11 cellular contexts compared by ENCODE assay signal in genomic region chr1:9901148-9902059, GRCh38. TPM values are rescaled to one million over a fixed set of nuclear protein-coding genes. Genes with fewer than 3 reads are reported as not detected.
DNase-seq lines count a peak whose midpoint lies in the region; ATAC-seq and TF ChIP-seq lines count a peak whose summit lies in the region.
"Had no signal": no experiment of that assay in that cellular context is flagged by ENCODE, and none has a peak within 500 bp of the region (broad histone marks: within the 10 kb centered on the region; RNA-seq: fewer than 3 reads in every experiment).

No MANE protein-coding gene starts in this region.

- no peak overlapping the region for H3K4me3 ChIP-seq in naive thymus-derived CD4-positive, alpha-beta T cell (ENCODE audit: low read length)
- H3K4me3 ChIP-seq in upper lobe of left lung = peak overlapping the region in 2 of 4 donors; percentile 38 to 41
- H3K4me3 ChIP-seq: SK-N-MC had no signal

- WGBS in upper lobe of left lung, 2 donors = 47 to 51% methylated on average over 2 to 9 of the region's 9 CpGs

- DNase-seq in activated CD8-positive, alpha-beta T cell treated with anti-CD3 and anti-CD28 coated beads, Interleukin-2, amount 10 ng/mL, durations not matched to agents 7 days and 5 days = no peak
- DNase-seq in activated CD8-positive, alpha-beta T cell treated with anti-CD3 and anti-CD28 coated beads for 36 hours = no peak
- no peak for DNase-seq in naive thymus-derived CD4-positive, alpha-beta T cell
- DNase-seq in upper lobe of left lung (peak in 1 of 2 donors; percentile 94), GDM1 (lab: John Stamatoyannopoulos, UW) (no peak)
- DNase-seq: ACHN; activated CD4-positive, alpha-beta T cell treated with anti-CD3 and anti-CD28 coated beads, Interleukin-2, amount 10 ng/mL, durations not matched to agents 7 days and 5 days had no signal

- H3K36me3 ChIP-seq in naive thymus-derived CD4-positive, alpha-beta T cell (ENCODE audit: control insufficient read depth in 2 of 3, insufficient read depth in 3 of 3, low read length in 3 of 3) = no peaks in the 10 kb centered on the region
- no peaks in the 10 kb centered on the region for H3K36me3 ChIP-seq in upper lobe of left lung

- no peaks in the 10 kb centered on the region for H3K27me3 Mint-ChIP-seq in activated CD8-positive, alpha-beta T cell treated with anti-CD3 and anti-CD28 coated beads, Interleukin-2, amount 10 ng/mL, durations not matched to agents 7 days and 5 days (ENCODE audit: low read depth)
- H3K27me3 Mint-ChIP-seq in activated CD8-positive, alpha-beta T cell treated with anti-CD3 and anti-CD28 coated beads for 36 hours = no peaks in the 10 kb centered on the region
- no peaks in the 10 kb centered on the region for H3K27me3 Mint-ChIP-seq in naive thymus-derived CD4-positive, alpha-beta T cell
- H3K27me3 Mint-ChIP-seq: activated CD4-positive, alpha-beta T cell treated with anti-CD3 and anti-CD28 coated beads, Interleukin-2, amount 10 ng/mL, durations not matched to agents 7 days and 5 days had no signal

- POLR2A ChIA-PET in activated CD8-positive, alpha-beta T cell treated with anti-CD3 and anti-CD28 coated beads, Interleukin-2, amount 10 ng/mL, durations not matched to agents 7 days and 5 days (lab: Charles Lee) = no interaction called here
- POLR2A ChIA-PET in activated CD8-positive, alpha-beta T cell treated with anti-CD3 and anti-CD28 coated beads for 36 hours (lab: Charles Lee) = interaction anchor here (1.0 kb wide), 1 partner anchor 19 kb away, joined by 3 read pairs; no protein-coding TSS in a partner anchor
- POLR2A ChIA-PET in naive thymus-derived CD4-positive, alpha-beta T cell (lab: Charles Lee) = no interaction called here

- intact Hi-C loops in activated CD8-positive, alpha-beta T cell treated with anti-CD3 and anti-CD28 coated beads for 36 hours (cut with micrococcal nuclease) = no loop called here
- intact Hi-C loops in naive thymus-derived CD4-positive, alpha-beta T cell (cut with micrococcal nuclease) = no loop called here

- TF ChIP-seq POLR2A in upper lobe of left lung (IDR thresholded peaks at IDR 0.05) = peak in 1 of 4 donors; percentile 28

- no peak overlapping the region for H3K4me3 Mint-ChIP-seq in activated CD8-positive, alpha-beta T cell treated with anti-CD3 and anti-CD28 coated beads, Interleukin-2, amount 10 ng/mL, durations not matched to agents 7 days and 5 days
- no peak overlapping the region for H3K4me3 Mint-ChIP-seq in activated CD8-positive, alpha-beta T cell treated with anti-CD3 and anti-CD28 coated beads for 36 hours
- peak overlapping the region in 1 of 10 donors; percentile 63 for H3K4me3 Mint-ChIP-seq in naive thymus-derived CD4-positive, alpha-beta T cell
- H3K4me3 Mint-ChIP-seq: activated CD4-positive, alpha-beta T cell treated with anti-CD3 and anti-CD28 coated beads, Interleukin-2, amount 10 ng/mL, durations not matched to agents 7 days and 5 days had no signal

- no peak for ATAC-seq in activated CD8-positive, alpha-beta T cell treated with anti-CD3 and anti-CD28 coated beads, Interleukin-2, amount 10 ng/mL, durations not matched to agents 7 days and 5 days
- no peak for ATAC-seq in activated CD8-positive, alpha-beta T cell treated with anti-CD3 and anti-CD28 coated beads for 36 hours
- ATAC-seq in esophagus mucosa (peak; percentile 17), upper lobe of left lung (ENCODE audit: low FRiP score in 2 of 2) (peak; percentile 46 to 92), HG02938 (IDR thresholded peaks at IDR 0.05; ENCODE audit: unreplicated experiment) (no peak), GM21825 (IDR thresholded peaks at IDR 0.05; ENCODE audit: unreplicated experiment) (no peak)
- ATAC-seq in naive thymus-derived CD4-positive, alpha-beta T cell = no peak

- peak overlapping the region; percentile 16 for H3K27ac Mint-ChIP-seq in activated CD8-positive, alpha-beta T cell treated with anti-CD3 and anti-CD28 coated beads, Interleukin-2, amount 10 ng/mL, durations not matched to agents 7 days and 5 days
- no peak overlapping the region for H3K27ac Mint-ChIP-seq in activated CD8-positive, alpha-beta T cell treated with anti-CD3 and anti-CD28 coated beads for 36 hours
- peak overlapping the region in 6 of 9 donors; percentile 3 to 81 (median 50) for H3K27ac Mint-ChIP-seq in naive thymus-derived CD4-positive, alpha-beta T cell
- H3K27ac Mint-ChIP-seq: activated CD4-positive, alpha-beta T cell treated with anti-CD3 and anti-CD28 coated beads, Interleukin-2, amount 10 ng/mL, durations not matched to agents 7 days and 5 days had no signal

- no peaks in the 10 kb centered on the region for H3K9me3 Mint-ChIP-seq in activated CD8-positive, alpha-beta T cell treated with anti-CD3 and anti-CD28 coated beads, Interleukin-2, amount 10 ng/mL, durations not matched to agents 7 days and 5 days (ENCODE audit: insufficient read depth)
- no peaks in the 10 kb centered on the region for H3K9me3 Mint-ChIP-seq in activated CD8-positive, alpha-beta T cell treated with anti-CD3 and anti-CD28 coated beads for 36 hours
- H3K9me3 Mint-ChIP-seq in naive thymus-derived CD4-positive, alpha-beta T cell = no peaks in the 10 kb centered on the region
- H3K9me3 Mint-ChIP-seq: activated CD4-positive, alpha-beta T cell treated with anti-CD3 and anti-CD28 coated beads, Interleukin-2, amount 10 ng/mL, durations not matched to agents 7 days and 5 days had no signal

- H3K9me3 ChIP-seq in naive thymus-derived CD4-positive, alpha-beta T cell (ENCODE audit: control insufficient read depth in 2 of 3, low read length in 3 of 3) = no peaks in the 10 kb centered on the region
- no peaks in the 10 kb centered on the region for H3K9me3 ChIP-seq in upper lobe of left lung

- H3K4me1 ChIP-seq in naive thymus-derived CD4-positive, alpha-beta T cell (ENCODE audit: control insufficient read depth in 2 of 2, insufficient read depth in 2 of 2, low read length in 2 of 2) = no peaks in the 10 kb centered on the region
- H3K4me1 ChIP-seq in upper lobe of left lung = peaks cover 25 to 39% (median 32%) of the 10 kb centered on the region in 4 donors

- no peak for TF ChIP-seq CTCF in activated CD8-positive, alpha-beta T cell treated with anti-CD3 and anti-CD28 coated beads for 36 hours (IDR thresholded peaks at IDR 0.05)
- no peak for TF ChIP-seq CTCF in upper lobe of left lung (IDR thresholded peaks at IDR 0.05)

- TF ChIP-seq EP300 in upper lobe of left lung (IDR thresholded peaks at IDR 0.05) = peak in 2 of 4 donors; percentile 29 to 62

- H3K4me1 Mint-ChIP-seq in activated CD8-positive, alpha-beta T cell treated with anti-CD3 and anti-CD28 coated beads, Interleukin-2, amount 10 ng/mL, durations not matched to agents 7 days and 5 days (ENCODE audit: low read depth) = peaks cover 13% of the 10 kb centered on the region
- peaks cover 30% of the 10 kb centered on the region for H3K4me1 Mint-ChIP-seq in activated CD8-positive, alpha-beta T cell treated with anti-CD3 and anti-CD28 coated beads for 36 hours (ENCODE audit: low read depth)
- H3K4me1 Mint-ChIP-seq in naive thymus-derived CD4-positive, alpha-beta T cell = peaks cover 6 to 28% (median 19%) of the 10 kb centered on the region in 7 donors

- no peaks in the 10 kb centered on the region for H3K27me3 ChIP-seq in naive thymus-derived CD4-positive, alpha-beta T cell (ENCODE audit: control insufficient read depth in 2 of 2, insufficient read depth in 2 of 2, low read length in 2 of 2)
- no peaks in the 10 kb centered on the region for H3K27me3 ChIP-seq in upper lobe of left lung

- CTCF ChIA-PET in activated CD8-positive, alpha-beta T cell treated with anti-CD3 and anti-CD28 coated beads, Interleukin-2, amount 10 ng/mL, durations not matched to agents 7 days and 5 days (lab: Charles Lee) = no interaction called here
- CTCF ChIA-PET in activated CD8-positive, alpha-beta T cell treated with anti-CD3 and anti-CD28 coated beads for 36 hours (lab: Charles Lee) = interaction anchor here (1.4 to 1.8 kb wide), 3 partner anchors 27 to 41 kb away, joined by 3 to 4 read pairs (median 4); partner anchors contain the start of genes LZIC and NMNAT1
- CTCF ChIA-PET in naive thymus-derived CD4-positive, alpha-beta T cell (lab: Charles Lee) = interaction anchor here (0.9 to 1.2 kb wide), 2 partner anchors 32 to 1035 kb away, joined by 3 to 5 read pairs; no protein-coding TSS in a partner anchor

- H3K36me3 Mint-ChIP-seq in activated CD8-positive, alpha-beta T cell treated with anti-CD3 and anti-CD28 coated beads, Interleukin-2, amount 10 ng/mL, durations not matched to agents 7 days and 5 days (ENCODE audit: low read depth) = no peaks in the 10 kb centered on the region
- H3K36me3 Mint-ChIP-seq in activated CD8-positive, alpha-beta T cell treated with anti-CD3 and anti-CD28 coated beads for 36 hours (ENCODE audit: low read depth) = no peaks in the 10 kb centered on the region
- H3K36me3 Mint-ChIP-seq in naive thymus-derived CD4-positive, alpha-beta T cell = peaks cover 0 to 1% (median 0%) of the 10 kb centered on the region in 5 donors

- H3K27ac ChIP-seq in naive thymus-derived CD4-positive, alpha-beta T cell (ENCODE audit: low read depth, low read length) = no peak overlapping the region
- peak overlapping the region; percentile 75 to 91 (median 86) for H3K27ac ChIP-seq in upper lobe of left lung
- H3K27ac ChIP-seq: SK-N-MC had no signal

RNA-seq across cellular contexts. Expression of gene CTNNBIP1, which starts 8.7 kb away (rescaled TPM):
- 10 to 100 TPM; 18.2 to 23.6 TPM for total RNA-seq in activated CD8-positive, alpha-beta T cell treated with anti-CD3 and anti-CD28 coated beads, Interleukin-2, amount 10 ng/mL, durations not matched to agents 7 days and 5 days
- total RNA-seq in activated CD8-positive, alpha-beta T cell treated with anti-CD3 and anti-CD28 coated beads for 36 hours = 1 to 10 TPM; 9.0 to 9.6 TPM
- total RNA-seq in esophagus mucosa (175 TPM), upper lobe of left lung (10 to 100 TPM; 39.8 to 85.8 (median 73.1) TPM)
- total RNA-seq in naive thymus-derived CD4-positive, alpha-beta T cell = 10 to 100 TPM in 1 of 5 experiments, 1 to 10 TPM in 4; 6.5 to 17.2 (median 7.4) TPM
- 1 to 10 TPM; 5.3 to 6.5 TPM for polyA plus RNA-seq in naive thymus-derived CD4-positive, alpha-beta T cell

RNA-seq across cellular contexts. Expression of gene LZIC, which starts 41.8 kb away (rescaled TPM):
- total RNA-seq in activated CD8-positive, alpha-beta T cell treated with anti-CD3 and anti-CD28 coated beads, Interleukin-2, amount 10 ng/mL, durations not matched to agents 7 days and 5 days = 10 to 100 TPM; 34.7 to 36.3 TPM
- 10 to 100 TPM; 23.9 to 24.2 TPM for total RNA-seq in activated CD8-positive, alpha-beta T cell treated with anti-CD3 and anti-CD28 coated beads for 36 hours
- 24.6 TPM for total RNA-seq in esophagus mucosa
- total RNA-seq in naive thymus-derived CD4-positive, alpha-beta T cell = 10 to 100 TPM; 18.0 to 35.1 (median 31.0) TPM
- 10 to 100 TPM; 39.1 to 44.0 TPM for polyA plus RNA-seq in naive thymus-derived CD4-positive, alpha-beta T cell
- 10 to 100 TPM in 5 of 6 donors, 1 to 10 TPM in 1; 9.4 to 28.7 (median 19.4) TPM for total RNA-seq in upper lobe of left lung

RNA-seq across cellular contexts. Expression of gene NMNAT1, which starts 41.9 kb away (rescaled TPM):
- total RNA-seq in activated CD8-positive, alpha-beta T cell treated with anti-CD3 and anti-CD28 coated beads, Interleukin-2, amount 10 ng/mL, durations not matched to agents 7 days and 5 days = 1 to 10 TPM; 6.2 to 6.3 TPM
- total RNA-seq in activated CD8-positive, alpha-beta T cell treated with anti-CD3 and anti-CD28 coated beads for 36 hours = 1 to 10 TPM; 7.7 to 9.6 TPM
- total RNA-seq in esophagus mucosa (8.1 TPM), upper lobe of left lung (10 to 100 TPM in 3 of 6 donors, 1 to 10 TPM in 3; 4.6 to 13.6 (median 8.5) TPM)
- total RNA-seq in naive thymus-derived CD4-positive, alpha-beta T cell = 1 to 10 TPM; 2.7 to 8.3 (median 7.5) TPM
- 1 to 10 TPM; 5.5 to 9.5 TPM for polyA plus RNA-seq in naive thymus-derived CD4-positive, alpha-beta T cell

Comparison
In these comparisons a context has a peak if more than half of its experiments do, and no peak if none do; other contexts are left out.
1. ATAC-seq: peak in esophagus mucosa (single experiment) and upper lobe of left lung (2 of 2); none in activated CD8-positive, alpha-beta T cell treated with anti-CD3 and anti-CD28 coated beads, Interleukin-2, amount 10 ng/mL, durations not matched to agents 7 days and 5 days (single experiment), activated CD8-positive, alpha-beta T cell treated with anti-CD3 and anti-CD28 coated beads for 36 hours (single experiment), naive thymus-derived CD4-positive, alpha-beta T cell (single experiment), HG02938 (single experiment) and GM21825 (single experiment).